Comparison of ENCODE assay signal across 16 cellular contexts in the genomic region with DNA sequence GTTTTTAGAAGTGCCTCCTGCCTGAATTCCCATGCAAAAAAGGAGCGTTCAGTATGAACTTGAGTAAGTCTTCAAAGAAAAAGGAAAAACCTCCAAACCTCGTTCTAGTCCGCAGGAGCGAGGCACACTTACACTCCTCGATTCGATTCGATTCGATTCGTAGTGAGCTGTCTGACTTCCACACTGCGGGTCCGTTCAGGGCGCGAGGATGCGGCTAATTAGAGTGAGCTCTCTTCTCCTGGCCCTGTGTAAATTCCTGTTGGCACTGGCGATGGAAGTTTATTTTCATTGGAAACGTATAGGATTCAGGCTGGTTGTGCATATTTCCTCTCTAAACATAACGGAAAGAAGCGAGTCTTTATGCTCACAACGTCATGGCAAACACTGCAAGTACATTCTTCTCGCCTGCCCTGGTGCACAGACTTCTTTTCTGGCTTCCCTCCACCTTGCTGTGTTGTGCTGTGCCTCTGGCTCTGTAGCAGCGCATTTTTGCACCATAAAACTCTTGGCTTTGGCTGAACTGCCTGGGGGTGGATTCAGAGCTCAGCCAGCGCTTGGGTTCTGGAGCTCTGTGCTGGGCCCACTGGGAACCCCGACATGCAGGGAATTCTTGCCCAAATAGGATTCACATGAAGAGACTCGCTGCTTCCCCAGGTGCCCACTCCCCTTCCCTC. TPM values are rescaled to one million over a fixed set of nuclear protein-coding genes. Genes with fewer than 3 reads are reported as not detected.
A peak's percentile ranks its signal among the peaks of the same experiment; 100 is the strongest.
DNase-seq lines count a peak whose midpoint lies in the region; TF ChIP-seq lines count a peak whose summit lies in the region.
"Had no signal": no experiment of that assay in that cellular context is flagged by ENCODE, and none has a peak within 500 bp of the region (broad histone marks: within the 10 kb centered on the region; RNA-seq: fewer than 3 reads in every experiment).

No MANE protein-coding gene starts in this region.

- no peaks in the 10 kb centered on the region for H3K36me3 ChIP-seq in Caco-2 (ENCODE audit: control insufficient read depth, insufficient read depth, low read length)
- H3K36me3 ChIP-seq in MG63: no peaks in the 10 kb centered on the region
- H3K36me3 ChIP-seq in hepatocyte (replicated peaks; ENCODE audit: insufficient read depth, low read depth): no peaks in the 10 kb centered on the region
- no peaks in the 10 kb centered on the region for H3K36me3 ChIP-seq in rectal smooth muscle tissue (ENCODE audit: control insufficient read depth, insufficient read depth, low read length)

- BruUV-seq in Caco-2 (replicated peaks; lab: Mats Ljungman, UMichigan): TSS peak; percentile 19

- no peaks in the 10 kb centered on the region for H3K9me2 ChIP-seq in hepatocyte (replicated peaks; ENCODE audit: insufficient read depth)

- WGBS in hepatocyte (ENCODE audit: low lambda C conversion rate, missing lambda C conversion rate): 69% methylated on average over 24 of the region's 24 CpGs

- POLR2A ChIA-PET in Caco-2 (lab: Charles Lee): no interaction called here

- no peak overlapping the region for H2AFZ ChIP-seq in hepatocyte

- no peak overlapping the region for H3K27ac Mint-ChIP-seq in Caco-2 (ENCODE audit: unreplicated experiment)
- H3K27ac Mint-ChIP-seq: activated CD4-positive, alpha-beta T cell treated with anti-CD3 and anti-CD28 coated beads for 36 hours had no signal

- H3K27me3 ChIP-seq in Caco-2 (replicated peaks; ENCODE audit: control insufficient read depth, insufficient read depth, low read length): no peaks in the 10 kb centered on the region
- peaks cover 7% of the 10 kb centered on the region for H3K27me3 ChIP-seq in MG63
- no peaks in the 10 kb centered on the region for H3K27me3 ChIP-seq in hepatocyte
- peaks cover 5% of the 10 kb centered on the region for H3K27me3 ChIP-seq in rectal smooth muscle tissue (ENCODE audit: control insufficient read depth, insufficient read depth, low read length)

- H3K9me3 ChIP-seq in Caco-2: no peaks in the 10 kb centered on the region
- no peaks in the 10 kb centered on the region for H3K9me3 ChIP-seq in MG63
- no peaks in the 10 kb centered on the region for H3K9me3 ChIP-seq in hepatocyte (ENCODE audit: low read depth)
- H3K9me3 ChIP-seq: psoas muscle had no signal

- peaks cover 16% of the 10 kb centered on the region for H3K36me3 Mint-ChIP-seq in Caco-2 (ENCODE audit: insufficient read depth, unreplicated experiment)

- H3K4me1 Mint-ChIP-seq in Caco-2 (ENCODE audit: low read depth, unreplicated experiment): peaks cover 12% of the 10 kb centered on the region

- H3K79me2 ChIP-seq in hepatocyte: peaks cover 68% of the 10 kb centered on the region

- H3K27ac ChIP-seq in hepatocyte (peak overlapping the region; percentile 53), rectal smooth muscle tissue (ENCODE audit: low read depth, low read length) (peak overlapping the region; percentile 15)
- H3K27ac ChIP-seq: epithelial cell of prostate, psoas muscle had no signal

- intact Hi-C loops in Caco-2 (cut with micrococcal nuclease; ENCODE audit: unreplicated experiment): loop anchor here (2.0 to 10.0 kb wide), 2 partner anchors 25 to 69 kb away; no protein-coding TSS in a partner anchor

- H3K4me3 Mint-ChIP-seq in Caco-2 (ENCODE audit: unreplicated experiment): peak overlapping the region; percentile 86
- H3K4me3 Mint-ChIP-seq: activated CD4-positive, alpha-beta T cell treated with anti-CD3 and anti-CD28 coated beads for 36 hours had no signal

- H3K9me3 Mint-ChIP-seq in Caco-2 (ENCODE audit: unreplicated experiment): no peaks in the 10 kb centered on the region

- H3K4me2 ChIP-seq in hepatocyte: peak overlapping the region; percentile 94

- DNase-seq in Caco-2 (no peak), MG63 (peak; percentile 66), hepatocyte (ENCODE audit: low spot score) (peak; percentile 34), NCI-H2029 treated with DMSO at 0.1 percent for 48 hours (lab: John Stamatoyannopoulos, UW) (no peak), DMS79 (lab: John Stamatoyannopoulos, UW) (no peak), activated gamma-delta T cell treated with Interleukin-2 at 50 U/mL for 16 hours (no peak), A172 (ENCODE audit: low spot score) (no peak)
- DNase-seq: activated CD4-positive, alpha-beta T cell treated with anti-CD3 and anti-CD28 coated beads for 36 hours; activated T-cell treated with anti-CD3 and anti-CD28 coated beads, Interleukin-2, amount 50 U/mL, for 1 hour; hippocampal formation; NCI-H2171; psoas muscle; stimulated activated CD4-positive, alpha-beta T cell treated with anti-CD3 and anti-CD28 coated beads, Interleukin-4, amount 100 ng/mL, for 1 hour; stimulated activated naive CD4-positive, alpha-beta T cell treated with Interleukin-2 at 50 U/mL for 16 hours had no signal

- CTCF ChIA-PET in Caco-2 (lab: Charles Lee): interaction anchor here (0.7 kb wide), 1 partner anchor 68 kb away, joined by 3 read pairs; no protein-coding TSS in a partner anchor

- H4K20me1 ChIP-seq in hepatocyte (ENCODE audit: insufficient read depth, poor library complexity, severe bottlenecking): no peaks in the 10 kb centered on the region

- H3K4me1 ChIP-seq in Caco-2 (no peaks in the 10 kb centered on the region), hepatocyte (ENCODE audit: insufficient read depth) (peaks cover 17% of the 10 kb centered on the region), rectal smooth muscle tissue (ENCODE audit: control insufficient read depth, insufficient read depth, low read length) (no peaks in the 10 kb centered on the region)

- no peak overlapping the region for H3K9ac ChIP-seq in rectal smooth muscle tissue (ENCODE audit: low read length)

- TF ChIP-seq CTCF in Caco-2 (IDR thresholded peaks at IDR 0.05; ENCODE audit: insufficient read depth in 1 of 2, low read depth in 1 of 2, low read length in 1 of 2, severe bottlenecking in 1 of 2, unreplicated experiment in 1 of 2) (no peak), hepatocyte (IDR thresholded peaks at IDR 0.05; ENCODE audit: poor library complexity) (no peak)

- H3K27me3 Mint-ChIP-seq in Caco-2 (ENCODE audit: insufficient read depth, unreplicated experiment): no peaks in the 10 kb centered on the region

- H3K4me3 ChIP-seq in Caco-2 (ENCODE audit: low read depth, low read length): no peak overlapping the region
- no peak overlapping the region for H3K4me3 ChIP-seq in MG63
- H3K4me3 ChIP-seq in hepatocyte: no peak overlapping the region
- peak overlapping the region; percentile 43 for H3K4me3 ChIP-seq in rectal smooth muscle tissue (ENCODE audit: low read length)
- H3K4me3 ChIP-seq: psoas muscle had no signal

RNA-seq across cellular contexts. Expression of gene HUNK, which starts 2.7 kb away (rescaled TPM):
- 4.8 and 7.5 TPM in 2 replicates for total RNA-seq in Caco-2 (2022)
- total RNA-seq in MG63 (2014; rRNA removed; shearing (Covaris generic); ENCODE audit: low replicate concordance): 0.20 and 0.23 TPM in 2 replicates
- 4.4 and 7.1 TPM in 2 replicates for total RNA-seq in hepatocyte
- 7.3 and 10.8 TPM in 2 replicates for polyA plus RNA-seq in hepatocyte
- 0.96 and 1.2 TPM in 2 replicates for total RNA-seq in A172 (2014; rRNA removed; shearing (Covaris generic))

Comparison
In these comparisons a context has a peak if more than half of its experiments do, and no peak if none do; other contexts are left out.
1. DNase-seq: peak in MG63 (single experiment) and hepatocyte (single experiment); none in Caco-2 (0 of 2), NCI-H2029 treated with DMSO at 0.1 percent for 48 hours (single experiment), DMS79 (single experiment), activated gamma-delta T cell treated with Interleukin-2 at 50 U/mL for 16 hours (single experiment) and A172 (single experiment).